Comparison of ENCODE assay signal across 14 cellular contexts in the genomic region with DNA sequence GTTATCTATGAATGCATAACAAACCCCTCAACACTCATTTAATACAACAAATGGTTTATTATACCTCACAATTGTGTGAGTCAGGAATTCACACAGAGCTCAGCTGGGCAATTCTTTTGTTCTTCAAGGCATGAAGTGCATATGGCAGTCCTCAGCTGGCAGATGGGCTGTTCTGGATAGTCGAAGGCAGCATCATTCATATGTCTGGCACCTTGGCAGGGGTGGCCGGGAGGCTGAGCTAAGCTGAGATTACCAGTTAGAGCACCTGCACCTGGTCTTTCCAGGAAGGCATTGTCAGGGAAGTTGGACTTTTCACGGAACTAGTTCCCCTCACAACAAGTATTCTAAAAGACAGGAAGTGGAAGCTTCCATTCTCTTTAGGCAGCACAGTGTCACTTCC.
"Had no signal": no experiment of that assay in that cellular context is flagged by ENCODE, and none has a peak within 500 bp of the region (broad histone marks: within the 10 kb centered on the region; RNA-seq: fewer than 3 reads in every experiment).

No MANE protein-coding gene starts in this region.

- H3K27me3 ChIP-seq: tibial artery had no signal

- DNase-seq: activated CD4-positive, alpha-beta T cell treated with anti-CD3 and anti-CD28 coated beads, Interleukin-2, amount 50 U/mL, for 48 hours; activated naive CD4-positive, alpha-beta T cell treated with Interleukin-2 at 50 U/mL for 16 hours; activated naive CD8-positive, alpha-beta T cell treated with anti-CD3 and anti-CD28 coated beads, Interleukin-2, amount 50 U/mL, for 24 hours; aorta; cerebellar nuclear complex; effector CD8-positive, alpha-beta T cell; head of caudate nucleus; lower lobe of right lung; nephron progenitor cell; occipital lobe; stimulated activated CD4-positive, alpha-beta T cell treated with anti-CD3 and anti-CD28 coated beads, Interleukin-4, amount 100 ng/mL, for 1 hour; stimulated activated naive B cell treated with anti-CD40 and anti-IgM and Interleukin-4, amounts not matched to agents 10 μg/mL and 1 μg/mL and 100 μg/mL, for 72 hours; tibial artery had no signal

- H3K4me1 ChIP-seq: lower lobe of right lung, tibial artery had no signal

- H3K4me3 ChIP-seq: lower lobe of right lung, tibial artery had no signal

- H3K36me3 ChIP-seq: lower lobe of right lung, tibial artery had no signal

- H3K9me3 ChIP-seq: lower lobe of right lung, tibial artery had no signal

- H3K27ac ChIP-seq: lower lobe of right lung, tibial artery, VCaP had no signal
